Comparison of ENCODE assay signal across 12 cellular contexts in genomic region chr20:47559141-47559540, GRCh38. TPM values are rescaled to one million over a fixed set of nuclear protein-coding genes. Genes with fewer than 3 reads are reported as not detected.
DNase-seq lines count a peak whose midpoint lies in the region; ATAC-seq and TF ChIP-seq lines count a peak whose summit lies in the region.
"Had no signal": no experiment of that assay in that cellular context is flagged by ENCODE, and none has a peak within 500 bp of the region (broad histone marks: within the 10 kb centered on the region; RNA-seq: fewer than 3 reads in every experiment).

No MANE protein-coding gene starts in this region.

- H3K27me3 Mint-ChIP-seq in activated T-cell treated with anti-CD3 and anti-CD28 coated beads, Interleukin-2, amount 50 U/mL, for 24 hours = no peaks in the 10 kb centered on the region
- no peaks in the 10 kb centered on the region for H3K27me3 Mint-ChIP-seq in chondrocyte (ENCODE audit: low read depth)
- H3K27me3 Mint-ChIP-seq: T-helper 17 cell had no signal

- no peak for TF ChIP-seq CTCF in chondrocyte (IDR thresholded peaks at IDR 0.05)

- no peaks in the 10 kb centered on the region for H3K9me3 ChIP-seq in mucosa of rectum (ENCODE audit: control insufficient read depth in 2 of 2, low read length in 2 of 2)
- H3K9me3 ChIP-seq: Caco-2 had no signal

- H3K9me3 Mint-ChIP-seq in activated T-cell treated with anti-CD3 and anti-CD28 coated beads, Interleukin-2, amount 50 U/mL, for 24 hours = no peaks in the 10 kb centered on the region
- no peaks in the 10 kb centered on the region for H3K9me3 Mint-ChIP-seq in chondrocyte (ENCODE audit: low read depth)

- no peaks in the 10 kb centered on the region for H3K27me3 ChIP-seq in mucosa of rectum (ENCODE audit: control insufficient read depth in 2 of 2, insufficient read depth in 2 of 2, low read length in 2 of 2)

- H3K27ac ChIP-seq in mucosa of rectum (ENCODE audit: low read depth in 2 of 2, low read length in 2 of 2) (peak overlapping the region; percentile 5 to 10), urinary bladder (ENCODE audit: low read depth) (peak overlapping the region; percentile 23)

- H3K27ac Mint-ChIP-seq in activated T-cell treated with anti-CD3 and anti-CD28 coated beads, Interleukin-2, amount 50 U/mL, for 24 hours = peak overlapping the region; percentile 64
- peak overlapping the region; percentile 32 for H3K27ac Mint-ChIP-seq in chondrocyte (ENCODE audit: unreplicated experiment)
- H3K27ac Mint-ChIP-seq: T-helper 17 cell had no signal

- no peak overlapping the region for H3K4me3 Mint-ChIP-seq in activated T-cell treated with anti-CD3 and anti-CD28 coated beads, Interleukin-2, amount 50 U/mL, for 24 hours
- no peak overlapping the region for H3K4me3 Mint-ChIP-seq in chondrocyte (ENCODE audit: unreplicated experiment)
- H3K4me3 Mint-ChIP-seq: T-helper 17 cell had no signal

- no peak for DNase-seq in activated T-cell treated with anti-CD3 and anti-CD28 coated beads, Interleukin-2, amount 50 U/mL, for 24 hours
- no peak for DNase-seq in activated T-cell treated with anti-CD3 and anti-CD28 coated beads, Interleukin-2, amount 50 U/mL, for 48 hours
- no peak for DNase-seq in chondrocyte (ENCODE audit: low spot score)
- DNase-seq: activated naive CD4-positive, alpha-beta T cell treated with anti-CD3 and anti-CD28 coated beads, Interleukin-2, amount 50 U/mL, for 16 hours; Caco-2; NCI-H2029 treated with DMSO at 0.1 percent for 48 hours; T-helper 17 cell had no signal

- H3K4me3 ChIP-seq in mucosa of rectum (ENCODE audit: low read length in 2 of 2) = no peak overlapping the region
- H3K4me3 ChIP-seq in urinary bladder (ENCODE audit: low read depth, low read length) = no peak overlapping the region

- H3K4me1 Mint-ChIP-seq in activated T-cell treated with anti-CD3 and anti-CD28 coated beads, Interleukin-2, amount 50 U/mL, for 24 hours (ENCODE audit: low read depth) = peaks cover 73% of the 10 kb centered on the region
- H3K4me1 Mint-ChIP-seq in chondrocyte (ENCODE audit: low read depth) = peaks cover 52% of the 10 kb centered on the region

- H3K36me3 ChIP-seq in mucosa of rectum (ENCODE audit: control insufficient read depth in 2 of 2, insufficient read depth in 2 of 2, low read length in 2 of 2) = peaks cover 0 to 3% of the 10 kb centered on the region in 2 donors
- no peaks in the 10 kb centered on the region for H3K36me3 ChIP-seq in urinary bladder (ENCODE audit: insufficient read depth)

- peaks cover 64% of the 10 kb centered on the region for H3K36me3 Mint-ChIP-seq in activated T-cell treated with anti-CD3 and anti-CD28 coated beads, Interleukin-2, amount 50 U/mL, for 24 hours (ENCODE audit: low read depth)
- peaks cover 1% of the 10 kb centered on the region for H3K36me3 Mint-ChIP-seq in chondrocyte (ENCODE audit: low read depth)

- no peak overlapping the region for H3K9ac ChIP-seq in mucosa of rectum (ENCODE audit: low read depth in 1 of 2, low read length in 2 of 2)

- no peak for ATAC-seq in HG03196 (IDR thresholded peaks at IDR 0.05; ENCODE audit: unreplicated experiment)
- ATAC-seq in HG02981 (IDR thresholded peaks at IDR 0.05; ENCODE audit: unreplicated experiment) = no peak
- no peak for ATAC-seq in GM18867 (IDR thresholded peaks at IDR 0.05; ENCODE audit: unreplicated experiment)
- ATAC-seq: T-helper 17 cell had no signal

- H3K4me1 ChIP-seq in mucosa of rectum (ENCODE audit: control insufficient read depth in 2 of 2, insufficient read depth in 2 of 2, low read length in 2 of 2) (peaks cover 0 to 6% of the 10 kb centered on the region in 2 donors), urinary bladder (ENCODE audit: insufficient read depth) (peaks cover 1% of the 10 kb centered on the region)

RNA-seq across cellular contexts. Expression of gene NCOA3, which starts 57.5 kb away (rescaled TPM):
- total RNA-seq in chondrocyte = 38.1 to 56.0 TPM (median 45.2 TPM) in 3 replicates
- 54.5 TPM for total RNA-seq in urinary bladder
- polyA plus RNA-seq in urinary bladder = 13.7 TPM
